23 cellular contexts compared by ENCODE assay signal in genomic region chr20:58775371-58775770, GRCh38.
DNase-seq lines count a peak whose midpoint lies in the region; ATAC-seq and TF ChIP-seq lines count a peak whose summit lies in the region.
"Had no signal": no experiment of that assay in that cellular context is flagged by ENCODE, and none has a peak within 500 bp of the region (broad histone marks: within the 10 kb centered on the region; RNA-seq: fewer than 3 reads in every experiment).

No MANE protein-coding gene starts in this region.

- no peaks in the 10 kb centered on the region for H4K20me1 ChIP-seq in neural progenitor cell (ENCODE audit: low read depth)
- H4K20me1 ChIP-seq: BLaER1 treated with 17β-estradiol and CSF1 and Interleukin-3, amounts not matched to agents 10 nM and 100 nM had no signal

- H3K9ac ChIP-seq in neural progenitor cell = no peak overlapping the region
- H3K9ac ChIP-seq: BLaER1 treated with 17β-estradiol and CSF1 and Interleukin-3, amounts not matched to agents 10 nM and 100 nM; GM23248 had no signal

- H3K79me2 ChIP-seq in neural progenitor cell (ENCODE audit: low read depth) = no peaks in the 10 kb centered on the region

- no peaks in the 10 kb centered on the region for H3K9me3 ChIP-seq in neural progenitor cell (ENCODE audit: low read depth)
- H3K9me3 ChIP-seq in spleen = no peaks in the 10 kb centered on the region
- no peaks in the 10 kb centered on the region for H3K9me3 ChIP-seq in esophagus squamous epithelium
- H3K9me3 ChIP-seq: BE2C had no signal

- no peak for TF ChIP-seq CTCF in neural progenitor cell (IDR thresholded peaks at IDR 0.05)
- no peak for TF ChIP-seq CTCF in spleen (IDR thresholded peaks at IDR 0.05 in 8 of 11, conservative IDR thresholded peaks at IDR 0.05 in 3 of 11)
- TF ChIP-seq CTCF in esophagus squamous epithelium (IDR thresholded peaks at IDR 0.05) = no peak

- no peak overlapping the region for H3K4me3 Mint-ChIP-seq in neural progenitor cell
- H3K4me3 Mint-ChIP-seq: CD4-positive, alpha-beta T cell; CD8-positive, alpha-beta memory T cell had no signal

- H3K4me3 ChIP-seq in neural progenitor cell (no peak overlapping the region), spleen (no peak overlapping the region), esophagus squamous epithelium (no peak overlapping the region)
- H3K4me3 ChIP-seq: A549; BLaER1 treated with 17β-estradiol and CSF1 and Interleukin-3, amounts not matched to agents 10 nM and 100 nM; GM23248 had no signal

- no peaks in the 10 kb centered on the region for H3K36me3 Mint-ChIP-seq in neural progenitor cell
- H3K36me3 Mint-ChIP-seq: CD14-positive monocyte; CD8-positive, alpha-beta memory T cell had no signal

- intact Hi-C loops in cardiac septum (cut with DNase I) = no loop called here
- intact Hi-C loops in left ventricle myocardium superior (cut with micrococcal nuclease) = no loop called here
- intact Hi-C loops in spleen (cut with DNase I; ENCODE audit: low total_unique reads) = no loop called here
- intact Hi-C loops in esophagus squamous epithelium (cut with DNase I) = no loop called here

- H3K27ac ChIP-seq in neural progenitor cell (no peak overlapping the region), spleen (no peak overlapping the region), esophagus squamous epithelium (no peak overlapping the region)
- H3K27ac ChIP-seq: A549; BLaER1 treated with 17β-estradiol and CSF1 and Interleukin-3, amounts not matched to agents 10 nM and 100 nM; GM23248 had no signal

- H3K27ac Mint-ChIP-seq in neural progenitor cell = peak overlapping the region; percentile 79
- H3K27ac Mint-ChIP-seq: CD14-positive monocyte; CD4-positive, alpha-beta T cell; CD8-positive, alpha-beta memory T cell had no signal

- H3K4me1 ChIP-seq in neural progenitor cell (no peaks in the 10 kb centered on the region), spleen (no peaks in the 10 kb centered on the region), esophagus squamous epithelium (no peaks in the 10 kb centered on the region)
- H3K4me1 ChIP-seq: A549, BE2C had no signal

- DNase-seq in cardiac septum (ENCODE audit: low spot score) (peak; percentile 24), left ventricle myocardium superior (no peak), neural progenitor cell (ENCODE audit: low spot score) (no peak), spleen (peak; percentile 34), G401 (ENCODE audit: low spot score) (no peak), esophagus squamous epithelium (lab: John Stamatoyannopoulos, UW) (no peak)
- DNase-seq: 8988T; ACHN; AML-193; BE2C; Calu3; CD4-positive, alpha-beta T cell; CD8-positive, alpha-beta memory T cell; COR-L47; DMS53; DMS79 treated with DMSO at 0.1 percent for 48 hours; GM23248; H7; HCEC 1CT had no signal

- H3K4me1 Mint-ChIP-seq in neural progenitor cell = peaks cover 3% of the 10 kb centered on the region
- H3K4me1 Mint-ChIP-seq: CD8-positive, alpha-beta memory T cell had no signal

- no peak overlapping the region for H3K4me2 ChIP-seq in neural progenitor cell
- H3K4me2 ChIP-seq: A549; BLaER1 treated with 17β-estradiol and CSF1 and Interleukin-3, amounts not matched to agents 10 nM and 100 nM had no signal

- no peaks in the 10 kb centered on the region for H3F3A ChIP-seq in neural progenitor cell (ENCODE audit: low read depth)

- H3K9me3 Mint-ChIP-seq in neural progenitor cell = no peaks in the 10 kb centered on the region
- H3K9me3 Mint-ChIP-seq: CD4-positive, alpha-beta T cell; CD8-positive, alpha-beta memory T cell had no signal

- H3K36me3 ChIP-seq in neural progenitor cell (no peaks in the 10 kb centered on the region), spleen (no peaks in the 10 kb centered on the region), esophagus squamous epithelium (no peaks in the 10 kb centered on the region)
- H3K36me3 ChIP-seq: BE2C; BLaER1 treated with 17β-estradiol and CSF1 and Interleukin-3, amounts not matched to agents 10 nM and 100 nM had no signal

- in situ Hi-C loops in G401 (cut with HindIII; ENCODE audit: low sequenced_read_pairs) = no loop called here

- H3K27me3 ChIP-seq in neural progenitor cell = peaks cover 5% of the 10 kb centered on the region
- H3K27me3 ChIP-seq in spleen (replicated peaks in 1 of 7) = peaks cover 0 to 20% (median 0%) of the 10 kb centered on the region in 7 donors
- H3K27me3 ChIP-seq in esophagus squamous epithelium = peaks cover 0 to 40% (median 0%) of the 10 kb centered on the region in 4 donors
- H3K27me3 ChIP-seq: BLaER1 treated with 17β-estradiol and CSF1 and Interleukin-3, amounts not matched to agents 10 nM and 100 nM had no signal

- no peak for TF ChIP-seq POLR2A in spleen (IDR thresholded peaks at IDR 0.05)
- no peak for TF ChIP-seq POLR2A in esophagus squamous epithelium (IDR thresholded peaks at IDR 0.05)

- no peak for ATAC-seq in left ventricle myocardium superior
- ATAC-seq in HG02571 (IDR thresholded peaks at IDR 0.05; ENCODE audit: unreplicated experiment) = no peak
- ATAC-seq: A549 had no signal

- no peak overlapping the region for H2AFZ ChIP-seq in neural progenitor cell (replicated peaks)
- H2AFZ ChIP-seq: GM23248 had no signal

- 86 to 91% (median 89%) methylated on average over 8 of the region's 8 CpGs for WGBS in spleen, 5 donors
- WGBS in esophagus squamous epithelium, 2 donors = 81% methylated on average over 6 to 8 of the region's 8 CpGs

- H3K27me3 Mint-ChIP-seq in neural progenitor cell (ENCODE audit: insufficient read depth, low read depth) = peaks cover 12% of the 10 kb centered on the region

Comparison
In these comparisons a context has a peak if more than half of its experiments do, and no peak if none do; other contexts are left out.
1. DNase-seq: peak in cardiac septum (single experiment) and spleen (single experiment); none in left ventricle myocardium superior (single experiment), neural progenitor cell (single experiment), G401 (single experiment) and esophagus squamous epithelium (single experiment).